ENCODE assay signal across 8 cellular contexts in genomic region chr10:69407621-69408301, GRCh38. TPM values are rescaled to one million over a fixed set of nuclear protein-coding genes. Genes with fewer than 3 reads are reported as not detected.
A peak's percentile ranks its signal among the peaks of the same experiment; 100 is the strongest.
DNase-seq lines count a peak whose midpoint lies in the region; ATAC-seq, FAIRE-seq and TF ChIP-seq lines count a peak whose summit lies in the region.

No MANE protein-coding gene starts in this region.

- H3K4me2 ChIP-seq in A549 = peak overlapping the region; percentile 83

- ATAC-seq in A549 (peak; percentile 56 to 78), left lobe of liver (no peak), GM18868 (IDR thresholded peaks at IDR 0.05; ENCODE audit: unreplicated experiment) (no peak)

- no peaks in the 10 kb centered on the region for H3K9me3 ChIP-seq in A549

- CTCF ChIA-PET in A549 (lab: Yijun Ruan, JAX) = interaction anchor here (0.5 to 21.3 kb wide), 60 partner anchors 7 to 435 kb away, joined by 3 to 424 read pairs (median 4); partner anchors contain the start of genes FAM241B, HKDC1 and TSPAN15

- FAIRE-seq in A549 (lab: Jason Lieb, UNC) = no peak

- 55% methylated on average over 11 of the region's 14 CpGs for WGBS in A549 (ENCODE audit: missing lambda C conversion rate)

- H3K4me1 ChIP-seq in A549 = peaks cover 14% of the 10 kb centered on the region

- peak; percentile 64 for TF ChIP-seq CTCF in A549 (IDR thresholded peaks at IDR 0.05)
- peak; percentile 49 for TF ChIP-seq CTCF in GM12873 (IDR thresholded peaks at IDR 0.05; ENCODE audit: insufficient read depth, low read depth, low read length, missing control alignments)

- TF ChIP-seq RAD21 in A549 (conservative IDR thresholded peaks at IDR 0.05 in 1 of 2, IDR thresholded peaks at IDR 0.05 in 1 of 2) = peak; percentile 68 to 77

- TF ChIP-seq EP300 in A549 (IDR thresholded peaks at IDR 0.05) = no peak

- DNase-seq in A549 (ENCODE audit: low read depth in 1 of 2, low spot score in 1 of 2) (peak; percentile 58 to 68), SKM-1 treated with dmso at 0.1 percent for 144 hours (lab: John Stamatoyannopoulos, UW; ENCODE audit: unreplicated experiment) (peak; percentile 15), erythroblast (lab: John Stamatoyannopoulos, UW) (peak; percentile 52), retina (peak; percentile 64), RPMI8226 (no peak), left lobe of liver (ENCODE audit: low spot score) (no peak)

- TF ChIP-seq POLR2A in A549 (IDR thresholded peaks at IDR 0.05; ENCODE audit: low read length) (no peak), erythroblast (IDR thresholded peaks at IDR 0.05; ENCODE audit: low read length) (no peak)

- POLR2A ChIA-PET in A549 (lab: Yijun Ruan, JAX) = interaction anchor here (0.6 to 1.7 kb wide), 8 partner anchors 32 to 244 kb away, joined by 3 to 8 read pairs (median 4); no protein-coding TSS in a partner anchor

- H3K27ac ChIP-seq in A549 = peak overlapping the region; percentile 63 to 81

- H3K4me3 ChIP-seq in A549 = 0 out of 3 replicates have a peak overlapping the region, but pooled peaks have one; percentile 20

TF ChIP-seq in A549, 52 proteins besides CTCF, POLR2A, EP300 and RAD21:
- TF ChIP-seq, protein P1, sequence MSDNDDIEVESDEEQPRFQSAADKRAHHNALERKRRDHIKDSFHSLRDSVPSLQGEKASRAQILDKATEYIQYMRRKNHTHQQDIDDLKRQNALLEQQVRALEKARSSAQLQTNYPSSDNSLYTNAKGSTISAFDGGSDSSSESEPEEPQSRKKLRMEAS (IDR thresholded peaks at IDR 0.05) = 0 out of 2 replicates have a peak, but pooled peaks have one; percentile 40
- TF ChIP-seq SMC3 (IDR thresholded peaks at IDR 0.05) = peak; percentile 79
- no peak for TF ChIP-seq EHMT2 (IDR thresholded peaks at IDR 0.05; ENCODE audit: low read depth)
- no peak for TF ChIP-seq RARB (CRISPR knock-in tag; IDR thresholded peaks at IDR 0.05)
- TF ChIP-seq EHF (CRISPR knock-in tag; IDR thresholded peaks at IDR 0.05) = no peak
- TF ChIP-seq PBX3 (IDR thresholded peaks at IDR 0.05) = no peak
- TF ChIP-seq MYC (IDR thresholded peaks at IDR 0.05; ENCODE audit: borderline replicate concordance, low read length) = no peak
- TF ChIP-seq HMGXB4 (CRISPR knock-in tag; IDR thresholded peaks at IDR 0.05; ENCODE audit: borderline replicate concordance) = no peak
- TF ChIP-seq TP53 (CRISPR knock-in tag; IDR thresholded peaks at IDR 0.05) = no peak
- TF ChIP-seq RCOR1 (IDR thresholded peaks at IDR 0.05; ENCODE audit: low read depth, low read length) = no peak
- TF ChIP-seq, protein P2, sequence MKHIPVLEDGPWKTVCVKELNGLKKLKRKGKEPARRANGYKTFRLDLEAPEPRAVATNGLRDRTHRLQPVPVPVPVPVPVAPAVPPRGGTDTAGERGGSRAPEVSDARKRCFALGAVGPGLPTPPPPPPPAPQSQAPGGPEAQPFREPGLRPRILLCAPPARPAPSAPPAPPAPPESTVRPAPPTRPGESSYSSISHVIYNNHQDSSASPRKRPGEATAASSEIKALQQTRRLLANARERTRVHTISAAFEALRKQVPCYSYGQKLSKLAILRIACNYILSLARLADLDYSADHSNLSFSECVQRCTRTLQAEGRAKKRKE (CRISPR knock-in tag; IDR thresholded peaks at IDR 0.05; ENCODE audit: low read depth) = no peak
- no peak for TF ChIP-seq ZFP36 (IDR thresholded peaks at IDR 0.05; ENCODE audit: borderline replicate concordance, partially characterized antibody)
- TF ChIP-seq CHD2 (IDR thresholded peaks at IDR 0.05; ENCODE audit: low read length, partially characterized antibody) = no peak
- TF ChIP-seq TFCP2L1 (CRISPR knock-in tag; IDR thresholded peaks at IDR 0.05) = no peak
- no peak for TF ChIP-seq FOSB (CRISPR knock-in tag; IDR thresholded peaks at IDR 0.05)
- TF ChIP-seq KDM1A (IDR thresholded peaks at IDR 0.05; ENCODE audit: low read depth) = no peak

RNA-seq across cellular contexts. Expression of gene TACR2, which starts 9.0 kb away (rescaled TPM):
- polyA plus RNA-seq in A549 (2011; rRNA removed) (0.16 and 0.24 TPM in 2 replicates), A549 (2017; fragmentation: RNase III; extraction: RNeasy Plus Mini Kit Qiagen cat#74134 plus additional on column Dnase treatment) (0.09 to 0.21 TPM (median 0.15 TPM) in 3 replicates)
- polyA plus RNA-seq in A549 (2012; cell fraction: cytosol; rRNA removed) = 0.17 and 0.21 TPM in 2 replicates
- polyA plus RNA-seq in A549 (2012; cell fraction: nucleus; rRNA removed) = 0.06 and 0.16 TPM in 2 replicates
- 0.12 and 0.19 TPM in 2 replicates for polyA minus RNA-seq in A549 (2011; rRNA and poly(A)+ RNA removed)
- total RNA-seq in left lobe of liver = not detected

RNA-seq across cellular contexts. Expression of gene TSPAN15, which starts 43.5 kb away (rescaled TPM):
- 89.0 and 89.6 TPM in 2 replicates for polyA plus RNA-seq in A549 (2011; rRNA removed)
- 159 and 209 TPM in 2 replicates for polyA plus RNA-seq in A549 (2012; cell fraction: cytosol; rRNA removed)
- polyA plus RNA-seq in A549 (2012; cell fraction: nucleus; rRNA removed) = 211 and 234 TPM in 2 replicates
- 49.3 to 60.2 TPM (median 54.4 TPM) in 3 replicates for polyA plus RNA-seq in A549 (2017; fragmentation: RNase III; extraction: RNeasy Plus Mini Kit Qiagen cat#74134 plus additional on column Dnase treatment)
- polyA minus RNA-seq in A549 (2011; rRNA and poly(A)+ RNA removed) = 132 and 156 TPM in 2 replicates
- total RNA-seq in left lobe of liver = 3.8 TPM

Comparison
In these comparisons a context has a peak if more than half of its experiments do, and no peak if none do; other contexts are left out.
1. ATAC-seq: peak in A549 (2 of 2); none in left lobe of liver (single experiment) and GM18868 (single experiment).
2. DNase-seq: peak in A549 (2 of 2), SKM-1 treated with dmso at 0.1 percent for 144 hours (single experiment), erythroblast (2 of 2) and retina (single experiment); none in RPMI8226 (single experiment) and left lobe of liver (single experiment).